In the genomic region with DNA sequence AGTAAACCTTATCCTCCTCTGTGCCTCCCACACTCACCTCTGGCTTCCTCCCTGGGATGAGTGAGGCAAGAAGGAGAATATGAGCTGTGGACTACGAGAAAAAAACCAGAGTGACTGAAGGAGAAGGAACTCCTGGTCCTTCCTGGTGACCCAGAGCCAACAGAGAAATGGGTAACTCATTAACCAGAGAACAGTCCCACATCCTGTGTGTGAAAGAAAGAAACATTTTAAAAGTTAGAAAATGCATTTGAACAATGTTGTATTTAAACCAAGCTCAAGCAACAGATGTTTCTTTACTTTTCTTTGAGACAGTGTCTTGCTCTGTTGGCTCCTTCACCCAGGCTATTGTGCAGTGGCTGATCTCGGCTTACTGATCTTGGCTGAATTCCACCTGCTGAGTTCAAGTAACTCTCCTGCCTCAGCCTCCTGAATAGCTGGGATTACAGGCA, we compare ENCODE assay signal across 14 cellular contexts. TPM values are rescaled to one million over a fixed set of nuclear protein-coding genes. Genes with fewer than 3 reads are reported as not detected.
DNase-seq lines count a peak whose midpoint lies in the region; ATAC-seq and TF ChIP-seq lines count a peak whose summit lies in the region.
"Had no signal": no experiment of that assay in that cellular context is flagged by ENCODE, and none has a peak within 500 bp of the region (broad histone marks: within the 10 kb centered on the region; RNA-seq: fewer than 3 reads in every experiment).

No MANE protein-coding gene starts in this region.

- H3K4me3 ChIP-seq in GM06990 (replicated peaks; ENCODE audit: low read depth, low read length) = no peak overlapping the region
- H3K4me3 ChIP-seq in colonic mucosa = no peak overlapping the region
- H3K4me3 ChIP-seq: tibial nerve had no signal

- intact Hi-C loops in colonic mucosa (cut with DNase I) = no loop called here

- peak; percentile 40 for DNase-seq in GM06990 (ENCODE audit: extremely low read depth, insufficient read length)
- peak; percentile 30 for DNase-seq in HK-2 (ENCODE audit: unreplicated experiment)
- DNase-seq in colonic mucosa = peak; percentile 63
- DNase-seq in non-pigmented ciliary epithelial cell (ENCODE audit: low read depth) = peak; percentile 1
- DNase-seq in SIG-M5 (lab: John Stamatoyannopoulos, UW) = no peak
- no peak for DNase-seq in DMS 273 treated with DMSO at 0.1 percent for 48 hours (lab: John Stamatoyannopoulos, UW)
- DNase-seq in NCI-H82 treated with DMSO at 0.1 percent for 48 hours (lab: John Stamatoyannopoulos, UW; ENCODE audit: unreplicated experiment) = no peak
- DNase-seq: activated CD4-positive, CD25-positive, alpha-beta regulatory T cell treated with anti-CD3 and anti-CD28 coated beads, Interleukin-2, amount 50 U/mL, for 72 hours; activated naive CD4-positive, alpha-beta T cell treated with anti-CD3 and anti-CD28 coated beads for 36 hours; DMS153 had no signal

- H3K4me1 ChIP-seq in colonic mucosa = no peaks in the 10 kb centered on the region
- H3K4me1 ChIP-seq: tibial nerve had no signal

- H3K27me3 ChIP-seq in GM06990 (replicated peaks; ENCODE audit: control insufficient read depth, insufficient read depth, low read length) (no peaks in the 10 kb centered on the region), colonic mucosa (no peaks in the 10 kb centered on the region)
- H3K27me3 ChIP-seq: neutrophil, tibial nerve had no signal

- peak overlapping the region; percentile 75 for H3K27ac ChIP-seq in colonic mucosa
- H3K27ac ChIP-seq: neutrophil, tibial nerve had no signal

- no peaks in the 10 kb centered on the region for H3K9me3 ChIP-seq in colonic mucosa
- H3K9me3 ChIP-seq: neutrophil, tibial nerve had no signal

- no peak for ATAC-seq in HG02610 (IDR thresholded peaks at IDR 0.05; ENCODE audit: unreplicated experiment)
- ATAC-seq: Panc1 had no signal

- H3K36me3 ChIP-seq in GM06990 (ENCODE audit: control insufficient read depth, insufficient read depth, low read length) = no peaks in the 10 kb centered on the region
- H3K36me3 ChIP-seq in colonic mucosa = no peaks in the 10 kb centered on the region
- H3K36me3 ChIP-seq: neutrophil, tibial nerve had no signal

- TF ChIP-seq CTCF in GM06990 (IDR thresholded peaks at IDR 0.05; ENCODE audit: insufficient read depth, low read length, poor library complexity, severe bottlenecking) = no peak
- TF ChIP-seq CTCF in colonic mucosa (IDR thresholded peaks at IDR 0.05) = no peak

- H3K9ac ChIP-seq in colonic mucosa (ENCODE audit: low read depth in 2 of 2, low read length in 2 of 2) = peak overlapping the region in 1 of 2 donors; percentile 30

RNA-seq across cellular contexts. Expression of a gene that starts 27.5 kb away (rescaled TPM):
- total RNA-seq in colonic mucosa = 10 to 100 TPM in 1 of 2 donors, 1 to 10 TPM in 1; 6.4 to 18.8 TPM

RNA-seq across cellular contexts. Expression of a gene that starts 37.8 kb away (rescaled TPM):
- total RNA-seq in colonic mucosa = 100 to 1,000 TPM; 252 to 329 TPM

Comparison
In these comparisons a context has a peak if more than half of its experiments do, and no peak if none do; other contexts are left out.
1. DNase-seq: peak in GM06990 (single experiment), HK-2 (single experiment), colonic mucosa (single experiment) and non-pigmented ciliary epithelial cell (single experiment); none in SIG-M5 (single experiment), DMS 273 treated with DMSO at 0.1 percent for 48 hours (single experiment) and NCI-H82 treated with DMSO at 0.1 percent for 48 hours (single experiment).